13 cellular contexts compared by ENCODE assay signal in the genomic region with DNA sequence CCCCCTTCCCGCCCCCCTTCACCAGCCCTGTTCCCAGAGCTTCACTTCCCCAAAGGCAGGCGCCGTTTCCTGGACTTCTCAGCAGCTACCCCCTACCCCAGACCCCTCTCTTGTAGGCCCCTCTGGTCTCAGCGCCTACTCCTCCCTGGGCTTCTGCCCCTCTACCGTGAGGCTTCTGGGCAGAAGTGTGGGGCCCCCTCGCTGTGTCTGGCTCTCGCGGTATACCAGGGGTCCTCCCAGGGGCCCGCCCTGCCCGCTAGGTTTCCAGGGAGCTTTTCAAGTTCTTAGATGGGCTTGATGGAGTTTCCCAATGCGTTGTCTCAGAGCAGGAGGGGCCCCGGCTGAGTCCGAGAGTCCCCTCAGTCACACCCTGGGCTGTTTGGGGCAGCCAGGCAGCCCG.
DNase-seq lines count a peak whose midpoint lies in the region; ATAC-seq, FAIRE-seq and TF ChIP-seq lines count a peak whose summit lies in the region.
"Had no signal": no experiment of that assay in that cellular context is flagged by ENCODE, and none has a peak within 500 bp of the region (broad histone marks: within the 10 kb centered on the region; RNA-seq: fewer than 3 reads in every experiment).

No MANE protein-coding gene starts in this region.

- intact Hi-C loops in heart left ventricle (cut with DNase I) (loop anchor here in 5 of 10 donors (2.0 to 5.0 kb wide), 3 partner anchors 15 to 46 kb away; no protein-coding TSS in a partner anchor), left ventricle myocardium superior (cut with micrococcal nuclease) (no loop called here)

- no peak for TF ChIP-seq RAD21 in H1 (IDR thresholded peaks at IDR 0.05 in 1 of 2, conservative IDR thresholded peaks at IDR 0.05 in 1 of 2; ENCODE audit: low read depth in 2 of 2, low read length in 2 of 2)

- H2BK20ac ChIP-seq in H1 (ENCODE audit: low read length): no peak overlapping the region

- H3K27me3 ChIP-seq in heart left ventricle (no peaks in the 10 kb centered on the region), H1 (replicated peaks in 1 of 4; ENCODE audit: control insufficient read depth in 3 of 4, extremely low read depth in 1 of 4, insufficient read depth in 3 of 4, low read length in 3 of 4) (no peaks in the 10 kb centered on the region)

- peak overlapping the region; percentile 47; the same call in 1 of the 2 replicates for H2AK5ac ChIP-seq in H1 (ENCODE audit: low read depth, low read length)

- H3K4ac ChIP-seq in H1 (replicated peaks; ENCODE audit: insufficient read length, low read depth, low read length): no peak overlapping the region

- peak overlapping the region in 7 of 12 donors; percentile 7 to 34 (median 22) for H3K4me3 ChIP-seq in heart left ventricle
- H3K4me3 ChIP-seq in H1 (ENCODE audit: extremely low read depth in 1 of 4, insufficient read depth in 2 of 4, low read depth in 3 of 4, low read length in 4 of 4): no peak overlapping the region
- H3K4me3 ChIP-seq in urinary bladder (ENCODE audit: low read depth, low read length): no peak overlapping the region
- H3K4me3 ChIP-seq: SK-N-MC had no signal

- H2BK15ac ChIP-seq in H1 (ENCODE audit: low read length): no peak overlapping the region

- peak overlapping the region; percentile 10 to 92 (median 38) for H3K27ac Mint-ChIP-seq in nephron

- H3K4me2 ChIP-seq in H1 (ENCODE audit: insufficient read depth in 1 of 2, low read depth in 2 of 2, low read length in 2 of 2): no peak overlapping the region

- no peak for TF ChIP-seq POLR2A in heart left ventricle (IDR thresholded peaks at IDR 0.05)
- TF ChIP-seq POLR2A in H1 (IDR thresholded peaks at IDR 0.05; ENCODE audit: control extremely low read depth in 1 of 2, low read depth in 2 of 2, low read length in 2 of 2): no peak

- TF ChIP-seq CTCF in heart left ventricle (IDR thresholded peaks at IDR 0.05) (no peak), H1 (IDR thresholded peaks at IDR 0.05; ENCODE audit: control extremely low read depth in 1 of 3, insufficient read depth in 1 of 3, low read depth in 1 of 3, low read length in 3 of 3) (no peak), nephron (IDR thresholded peaks at IDR 0.05; ENCODE audit: unreplicated experiment in 3 of 3) (no peak)

- peaks cover 2 to 72% of the 10 kb centered on the region in 2 experiments; a peak in 2 of 4 replicates for H3K79me2 ChIP-seq in H1 (ENCODE audit: control insufficient read depth in 1 of 2, insufficient read depth in 2 of 2, low read length in 2 of 2)

- no peak overlapping the region for H3K4me3 Mint-ChIP-seq in nephron

- FAIRE-seq in H1 (lab: Jason Lieb, UNC): no peak

- no peak overlapping the region for H3K23ac ChIP-seq in H1 (ENCODE audit: insufficient read length)

- POLR2A ChIA-PET in H1 (lab: Charles Lee; ENCODE audit: partially characterized antibody): interaction anchor here (0.7 to 2.8 kb wide), 4 partner anchors 13 to 32 kb away, joined by 3 to 14 read pairs (median 4); no protein-coding TSS in a partner anchor

- H4K91ac ChIP-seq in H1 (replicated peaks; ENCODE audit: insufficient read length, low read length): no peak overlapping the region

- ATAC-seq in heart left ventricle (no peak), left ventricle myocardium superior (no peak), HG03045 (IDR thresholded peaks at IDR 0.05; ENCODE audit: unreplicated experiment) (no peak)

- no peak overlapping the region for H2AFZ ChIP-seq in H1 (ENCODE audit: low read length)

- no peak overlapping the region for H2BK12ac ChIP-seq in H1 (ENCODE audit: low read depth, low read length)

- H3K36me3 ChIP-seq in heart left ventricle (no peaks in the 10 kb centered on the region), H1 (ENCODE audit: control insufficient read depth in 2 of 4, insufficient read depth in 4 of 4, low read length in 3 of 4) (no peaks in the 10 kb centered on the region), urinary bladder (ENCODE audit: insufficient read depth) (no peaks in the 10 kb centered on the region)

- H3K4me1 ChIP-seq in heart left ventricle (peaks cover 51 to 98% (median 94%) of the 10 kb centered on the region in 12 donors), H1 (replicated peaks in 1 of 4; ENCODE audit: control insufficient read depth in 3 of 4, insufficient read depth in 4 of 4, low read length in 3 of 4) (peaks cover 8 to 64% (median 44%) of the 10 kb centered on the region in 4 experiments), urinary bladder (ENCODE audit: insufficient read depth) (peaks cover 7% of the 10 kb centered on the region)

- CTCF ChIA-PET in H1 (lab: Charles Lee; ENCODE audit: partially characterized antibody): interaction anchor here (0.5 to 39.2 kb wide), 4 partner anchors 13 to 976 kb away, joined by 3 to 512 read pairs (median 16); no protein-coding TSS in a partner anchor

- no peak for DNase-seq in heart left ventricle
- DNase-seq in left ventricle myocardium superior: no peak
- no peak for DNase-seq in H1 (ENCODE audit: low read depth in 1 of 2, low spot score in 2 of 2)
- DNase-seq in NCI-H510A (lab: John Stamatoyannopoulos, UW): no peak
- DNase-seq in kidney tubule cell (ENCODE audit: low spot score): no peak
- DNase-seq: aorta; NCI-H1105 treated with DMSO at 0.1 percent for 48 hours; NCI-H774; stimulated activated CD4-positive, alpha-beta T cell treated with anti-CD3 and anti-CD28 coated beads, Interleukin-4, amount 100 ng/mL, for 24 hours had no signal

- no peak overlapping the region for H4K5ac ChIP-seq in H1 (ENCODE audit: insufficient read length, low read depth, low read length)

- H3K9ac ChIP-seq in H1 (replicated peaks in 1 of 4; ENCODE audit: extremely low read depth in 1 of 4, low read depth in 3 of 4, low read length in 3 of 4): no peak overlapping the region

- WGBS in heart left ventricle, 4 donors: 55 to 84% (median 67%) methylated on average over 12 to 14 of the region's 14 CpGs
- 94% methylated on average over 9 of the region's 14 CpGs; no CpG with 5 or more reads in 1 of the 2 experiments for WGBS in H1 (ENCODE audit: extremely low coverage in 1 of 2, insufficient coverage in 1 of 2, insufficient read length in 1 of 2, insufficient replicate concordance in 2 of 2, low coverage in 1 of 2, low lambda C conversion rate in 2 of 2, missing lambda C conversion rate in 1 of 2), 2 experiments
- WGBS in urinary bladder: 73% methylated on average over 14 of the region's 14 CpGs

- H3K23me2 ChIP-seq in H1 (ENCODE audit: low read depth, low read length): peaks cover 2% of the 10 kb centered on the region; the same call in 1 of the 2 replicates

- H4K8ac ChIP-seq in H1 (ENCODE audit: extremely low read depth, insufficient read depth, low read length): no peak overlapping the region; the same call in 1 of the 2 replicates

- peaks cover 85% of the 10 kb centered on the region for H3K4me1 Mint-ChIP-seq in nephron

- no peaks in the 10 kb centered on the region for H3K27me3 Mint-ChIP-seq in nephron (ENCODE audit: low read depth)

- no peak overlapping the region for H3K18ac ChIP-seq in H1 (ENCODE audit: extremely low read depth, low read length)

- H3K9me3 ChIP-seq in heart left ventricle (no peaks in the 10 kb centered on the region), H1 (ENCODE audit: insufficient read depth in 2 of 2, low read depth in 1 of 2, low read length in 1 of 2) (no peaks in the 10 kb centered on the region)

- H3K14ac ChIP-seq in H1 (ENCODE audit: insufficient read length): no peak overlapping the region

- H4K20me1 ChIP-seq in H1 (replicated peaks in 1 of 2; ENCODE audit: control insufficient read depth in 1 of 2, insufficient read depth in 2 of 2, low read length in 2 of 2): peaks cover 10 to 27% of the 10 kb centered on the region in 2 experiments

- no peak overlapping the region for H2BK120ac ChIP-seq in H1 (replicated peaks; ENCODE audit: low read depth, low read length)

- H3K36me3 Mint-ChIP-seq in nephron (ENCODE audit: low read depth): no peaks in the 10 kb centered on the region

- H3K27ac ChIP-seq in heart left ventricle: peak overlapping the region; percentile 54 to 96 (median 84)
- H3K27ac ChIP-seq in H1 (ENCODE audit: low read depth, low read length): no peak overlapping the region
- peak overlapping the region; percentile 35 for H3K27ac ChIP-seq in urinary bladder (ENCODE audit: low read depth)
- H3K27ac ChIP-seq: SK-N-MC had no signal

- H3K79me1 ChIP-seq in H1 (ENCODE audit: low read depth, low read length): peaks cover 14% of the 10 kb centered on the region

- H3K9me3 Mint-ChIP-seq in nephron: no peaks in the 10 kb centered on the region

- no peak overlapping the region for H2BK5ac ChIP-seq in H1 (ENCODE audit: low read depth, low read length)

- TF ChIP-seq EP300 in H1 (IDR thresholded peaks at IDR 0.05; ENCODE audit: borderline replicate concordance in 1 of 2, low read depth in 2 of 2, low read length in 2 of 2): no peak

- H3K56ac ChIP-seq in H1 (replicated peaks; ENCODE audit: insufficient read length, low read depth, low read length): no peak overlapping the region

TF ChIP-seq in H1, 55 proteins besides CTCF, POLR2A, EP300 and RAD21:
- TF ChIP-seq EZH2 (IDR thresholded peaks at IDR 0.05; ENCODE audit: low read depth, low read length, severe bottlenecking) (no peak), HDAC2 (IDR thresholded peaks at IDR 0.05; ENCODE audit: borderline replicate concordance in 1 of 2, low read depth in 2 of 2, low read length in 2 of 2) (no peak), RBBP5 (IDR thresholded peaks at IDR 0.05; ENCODE audit: borderline replicate concordance, low read depth, low read length) (no peak), POLR2AphosphoS5 (IDR thresholded peaks at IDR 0.05; ENCODE audit: low read depth, low read length) (no peak), TBP (IDR thresholded peaks at IDR 0.05; ENCODE audit: low read depth, low read length) (no peak), HDAC6 (IDR thresholded peaks at IDR 0.05; ENCODE audit: low read depth, low read length) (no peak), BACH1 (IDR thresholded peaks at IDR 0.05; ENCODE audit: low read length) (no peak), RXRA (IDR thresholded peaks at IDR 0.05; ENCODE audit: insufficient read depth, low read depth, low read length) (no peak), SP4 (IDR thresholded peaks at IDR 0.05; ENCODE audit: low read length) (no peak), BCL11A (IDR thresholded peaks at IDR 0.05; ENCODE audit: low read depth in 2 of 2, low read length in 2 of 2) (no peak), RNF2 (IDR thresholded peaks at IDR 0.05; ENCODE audit: borderline replicate concordance, low read depth, low read length, missing control alignments, poor library complexity, severe bottlenecking) (no peak), TCF12 (IDR thresholded peaks at IDR 0.05; ENCODE audit: low read depth, low read length) (no peak), CREB1 (IDR thresholded peaks at IDR 0.05) (no peak)
- TF ChIP-seq, protein P1, sequence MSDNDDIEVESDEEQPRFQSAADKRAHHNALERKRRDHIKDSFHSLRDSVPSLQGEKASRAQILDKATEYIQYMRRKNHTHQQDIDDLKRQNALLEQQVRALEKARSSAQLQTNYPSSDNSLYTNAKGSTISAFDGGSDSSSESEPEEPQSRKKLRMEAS (IDR thresholded peaks at IDR 0.05): no peak

Comparison
In these comparisons a context has a peak if more than half of its experiments do, and no peak if none do; other contexts are left out.
1. H3K4me3 ChIP-seq: peak in heart left ventricle (7 of 12); none in H1 (0 of 4) and urinary bladder (single experiment).